35 cellular contexts compared by ENCODE assay signal in genomic region chr6:52141596-52141995, GRCh38. TPM values are rescaled to one million over a fixed set of nuclear protein-coding genes. Genes with fewer than 3 reads are reported as not detected.
"Had no signal": no experiment of that assay in that cellular context is flagged by ENCODE, and none has a peak within 500 bp of the region (broad histone marks: within the 10 kb centered on the region; RNA-seq: fewer than 3 reads in every experiment).

No MANE protein-coding gene starts in this region.

- ATAC-seq: activated CD8-positive, alpha-beta memory T cell treated with anti-CD3 and anti-CD28 coated beads, Interleukin-2, amount 10 ng/mL, durations not matched to agents 7 days and 5 days; PC-3 had no signal

- H3K36me3 ChIP-seq: ascending aorta, cardiac muscle cell, MG63, Peyer's patch had no signal

- H3K27me3 ChIP-seq: ascending aorta, Peyer's patch had no signal

- H3K27ac ChIP-seq: ascending aorta, cardiac muscle cell, Peyer's patch, VCaP had no signal

- DNase-seq: activated B cell treated with CpG ODN at 0.5 μM for 24 hours; activated CD4-positive, alpha-beta memory T cell treated with anti-CD3 and anti-CD28 coated beads for 36 hours; activated CD4-positive, alpha-beta T cell treated with anti-CD3 and anti-CD28 coated beads for 4 hours; activated CD4-positive, alpha-beta T cell treated with anti-CD3 and anti-CD28 coated beads, Interleukin-2, amount 50 U/mL, for 1 hour; activated CD4-positive, CD25-positive, alpha-beta regulatory T cell treated with anti-CD3 and anti-CD28 coated beads, Interleukin-2, amount 50 U/mL, for 72 hours; activated CD8-positive, alpha-beta memory T cell treated with anti-CD3 and anti-CD28 coated beads, Interleukin-2, amount 10 ng/mL, durations not matched to agents 7 days and 5 days; activated CD8-positive, alpha-beta memory T cell treated with anti-CD3 and anti-CD28 coated beads, Interleukin-2, amount 50 U/mL, for 48 hours; activated effector memory CD4-positive, alpha-beta T cell treated with Interleukin-2 at 50 U/mL for 16 hours; activated naive CD4-positive, alpha-beta T cell treated with anti-CD3 and anti-CD28 coated beads, Interleukin-2, amount 10 ng/mL, durations not matched to agents 7 days and 5 days; activated naive CD8-positive, alpha-beta T cell treated with anti-CD3 and anti-CD28 coated beads, Interleukin-2, amount 10 ng/mL, durations not matched to agents 7 days and 5 days; activated T-cell treated with anti-CD3 and anti-CD28 coated beads, Interleukin-2, amount 50 U/mL, for 48 hours; amygdala; Karpas-422; KBM-7; MG63; NCI-H1092; NCI-H1436 treated with DMSO at 0.1 percent for 48 hours; NCI-H1694 treated with DMSO at 0.1 percent for 48 hours; NCI-H2029; NCI-H345; NCI-H524 treated with DMSO at 0.1 percent for 48 hours; PC-3; Peyer's patch; RPMI8226; SHP77 treated with DMSO at 0.1 percent for 48 hours; SW 1271; T-helper 1 cell; T-helper 2 cell; T-helper 9 cell had no signal

- H3K4me1 ChIP-seq: Peyer's patch had no signal

- H3K9me3 ChIP-seq: ascending aorta, MG63, Peyer's patch had no signal

- H3K4me3 ChIP-seq: ascending aorta, cardiac muscle cell, MG63, Peyer's patch had no signal

RNA-seq across cellular contexts. Expression of gene IL17A, which starts 44.6 kb away (rescaled TPM):
- total RNA-seq: activated B cell treated with CpG ODN at 0.5 μM for 24 hours; activated CD8-positive, alpha-beta memory T cell treated with anti-CD3 and anti-CD28 coated beads, Interleukin-2, amount 10 ng/mL, durations not matched to agents 7 days and 5 days; activated naive CD8-positive, alpha-beta T cell treated with anti-CD3 and anti-CD28 coated beads, Interleukin-2, amount 10 ng/mL, durations not matched to agents 7 days and 5 days; ascending aorta; cardiac muscle cell; NCI-H460; PC-3; Peyer's patch had no signal
- polyA plus RNA-seq: adipose tissue, cardiac muscle cell, IgD-negative memory B cell had no signal

RNA-seq across cellular contexts. Expression of gene PKHD1, which starts 54.2 kb away (rescaled TPM):
- total RNA-seq: activated B cell treated with CpG ODN at 0.5 μM for 24 hours; activated CD8-positive, alpha-beta memory T cell treated with anti-CD3 and anti-CD28 coated beads, Interleukin-2, amount 10 ng/mL, durations not matched to agents 7 days and 5 days; activated naive CD8-positive, alpha-beta T cell treated with anti-CD3 and anti-CD28 coated beads, Interleukin-2, amount 10 ng/mL, durations not matched to agents 7 days and 5 days; ascending aorta; cardiac muscle cell; NCI-H460 had no signal
- polyA plus RNA-seq: cardiac muscle cell, IgD-negative memory B cell had no signal
